9 cellular contexts compared by ENCODE assay signal in the genomic region with DNA sequence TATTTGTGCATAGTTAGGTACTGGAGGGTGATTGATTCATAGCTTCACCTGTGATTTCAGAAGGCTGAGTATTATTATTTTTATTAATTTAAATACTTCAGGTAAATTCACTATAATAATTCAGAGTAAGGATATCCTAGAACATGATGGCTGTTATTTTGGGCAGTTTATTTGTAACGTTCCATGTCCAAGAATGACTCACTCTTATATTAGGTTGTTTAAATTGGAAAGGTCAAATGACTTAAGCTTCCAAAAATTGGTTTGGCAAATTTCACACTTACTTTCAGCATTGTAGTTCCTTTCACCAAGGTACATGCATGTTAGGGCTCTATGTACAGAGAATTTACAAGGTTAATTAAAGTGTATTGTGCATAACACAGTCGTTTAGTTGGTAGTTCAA.
"Had no signal": no experiment of that assay in that cellular context is flagged by ENCODE, and none has a peak within 500 bp of the region (broad histone marks: within the 10 kb centered on the region; RNA-seq: fewer than 3 reads in every experiment).

No MANE protein-coding gene starts in this region.

- H3K27ac ChIP-seq: esophagus muscularis mucosa, hepatocyte, pancreas, stomach had no signal

- H3K4me3 ChIP-seq: esophagus muscularis mucosa, hepatocyte, pancreas, stomach, tibial artery had no signal

- DNase-seq: activated CD4-positive, alpha-beta memory T cell treated with anti-CD3 and anti-CD28 coated beads, Interleukin-2, amount 10 ng/mL, durations not matched to agents 7 days and 5 days; activated T-cell treated with anti-CD3 and anti-CD28 coated beads, Interleukin-2, amount 50 U/mL, for 72 hours; pancreas; stomach; T-cell; T1000; tibial artery had no signal

- H3K9me3 ChIP-seq: esophagus muscularis mucosa, pancreas, stomach, tibial artery had no signal

- ATAC-seq: activated T-cell treated with anti-CD3 and anti-CD28 coated beads, Interleukin-2, amount 50 U/mL, for 72 hours; pancreas; T-cell had no signal

- H3K27me3 ChIP-seq: esophagus muscularis mucosa, hepatocyte, pancreas, stomach, tibial artery had no signal

- H3K4me1 ChIP-seq: pancreas had no signal

- H3K36me3 ChIP-seq: esophagus muscularis mucosa, pancreas, stomach, tibial artery had no signal
